8 cellular contexts compared by ENCODE assay signal in genomic region chr21:43333301-43334062, GRCh38.
DNase-seq lines count a peak whose midpoint lies in the region; ATAC-seq, FAIRE-seq and TF ChIP-seq lines count a peak whose summit lies in the region.

No MANE protein-coding gene starts in this region.

- peak overlapping the region; percentile 94 for H2BK5ac ChIP-seq in IMR-90 (ENCODE audit: low read depth, low read length, poor library complexity, severe bottlenecking)

- no peaks in the 10 kb centered on the region for H4K20me1 ChIP-seq in IMR-90 (ENCODE audit: insufficient read depth, low read length)

- H3K27ac ChIP-seq in IMR-90 (ENCODE audit: insufficient read depth, low read length) (peak overlapping the region; percentile 96), mesodermal cell (ENCODE audit: low read depth, low read length, severe bottlenecking) (peak overlapping the region; percentile 100)

- H3K36me3 Mint-ChIP-seq in activated T-helper 1 cell treated with anti-CD3 and anti-CD28 coated beads, Interleukin-12 subunit alpha, Interleukin-12 subunit beta, Interleukin-2, Interleukin-4 antibody, amounts not matched to agents 30 ng/mL and 10 ng/mL and 1 ng/mL, durations not matched to agents 14 hours and 24 hours and 36 hours (ENCODE audit: low read depth): no peaks in the 10 kb centered on the region
- H3K36me3 Mint-ChIP-seq in stimulated activated naive B cell treated with anti-CD40 and anti-IgM and Interleukin-4, amounts not matched to agents 10 μg/mL and 1 μg/mL and 100 μg/mL, for 72 hours: no peaks in the 10 kb centered on the region

- peak overlapping the region; percentile 92 for H2AFZ ChIP-seq in IMR-90 (replicated peaks; ENCODE audit: low read length, poor library complexity)

- H4K91ac ChIP-seq in IMR-90 (ENCODE audit: insufficient read depth, low read depth, low read length): peak overlapping the region; percentile 99

- H3K4me2 ChIP-seq in IMR-90 (ENCODE audit: low read depth, low read length): peak overlapping the region; percentile 80

- H3K4me3 ChIP-seq in IMR-90 (ENCODE audit: insufficient read depth, low read depth, low read length) (peak overlapping the region; percentile 18; the same call in 1 of the 2 replicates), mesodermal cell (ENCODE audit: extremely low read depth, insufficient read depth, low read length, poor library complexity, severe bottlenecking) (peak overlapping the region; percentile 6)

- TF ChIP-seq RAD21 in IMR-90 (IDR thresholded peaks at IDR 0.05; ENCODE audit: low read length): peak; percentile 39

- H3K9ac ChIP-seq in IMR-90 (ENCODE audit: low read depth, low read length): peak overlapping the region; percentile 78

- peak overlapping the region; percentile 61 to 97 for H4K8ac ChIP-seq in IMR-90 (ENCODE audit: low read depth in 2 of 2, low read length in 2 of 2)

- peaks cover 17% of the 10 kb centered on the region for H3K9me3 Mint-ChIP-seq in activated T-helper 1 cell treated with anti-CD3 and anti-CD28 coated beads, Interleukin-12 subunit alpha, Interleukin-12 subunit beta, Interleukin-2, Interleukin-4 antibody, amounts not matched to agents 30 ng/mL and 10 ng/mL and 1 ng/mL, durations not matched to agents 14 hours and 24 hours and 36 hours
- peaks cover 6 to 28% of the 10 kb centered on the region in 2 donors for H3K9me3 Mint-ChIP-seq in stimulated activated naive B cell treated with anti-CD40 and anti-IgM and Interleukin-4, amounts not matched to agents 10 μg/mL and 1 μg/mL and 100 μg/mL, for 72 hours

- in situ Hi-C loops in ACHN (cut with HindIII; ENCODE audit: low pct_ligation_motif_present, low pct_unique_long_range_greater_than_20kb, low sequenced_read_pairs): no loop called here
- in situ Hi-C loops in IMR-90 (cut with MboI; ENCODE audit: low sequenced_read_pairs): no loop called here

- no peaks in the 10 kb centered on the region for H3K27me3 Mint-ChIP-seq in activated T-helper 1 cell treated with anti-CD3 and anti-CD28 coated beads, Interleukin-12 subunit alpha, Interleukin-12 subunit beta, Interleukin-2, Interleukin-4 antibody, amounts not matched to agents 30 ng/mL and 10 ng/mL and 1 ng/mL, durations not matched to agents 14 hours and 24 hours and 36 hours (ENCODE audit: insufficient read depth)
- H3K27me3 Mint-ChIP-seq in stimulated activated naive B cell treated with anti-CD40 and anti-IgM and Interleukin-4, amounts not matched to agents 10 μg/mL and 1 μg/mL and 100 μg/mL, for 72 hours: peaks cover 9 to 14% of the 10 kb centered on the region in 2 donors

- no TSS peak for BruUV-seq in IMR-90 (replicated peaks; lab: Mats Ljungman, UMichigan)

- TF ChIP-seq CTCF in IMR-90 (conservative IDR thresholded peaks at IDR 0.05; ENCODE audit: low read depth, low read length): no peak

- 4% methylated on average over 9 of the region's 35 CpGs; no CpG with 5 or more reads in 1 of the 2 experiments for WGBS in IMR-90 (ENCODE audit: extremely low coverage in 2 of 2, insufficient read length in 1 of 2), 2 experiments
- WGBS in mesodermal cell (ENCODE audit: insufficient coverage in 2 of 2), 2 experiments: 31 to 35% methylated on average over 23 to 29 of the region's 35 CpGs

- H3K9me1 ChIP-seq in IMR-90 (ENCODE audit: insufficient read depth, low read length): peaks cover 22% of the 10 kb centered on the region

- peak overlapping the region; percentile 98 for H3K56ac ChIP-seq in IMR-90 (ENCODE audit: extremely low read depth, insufficient read depth, low read length)

- peak; percentile 68 for DNase-seq in ACHN
- peak; percentile 96 for DNase-seq in IMR-90
- peak; percentile 73 for DNase-seq in dedifferentiated amniotic fluid mesenchymal stem cell (ENCODE audit: extremely low spot score)
- DNase-seq in activated T-helper 1 cell treated with anti-CD3 and anti-CD28 coated beads, Interleukin-12 subunit alpha, Interleukin-12 subunit beta, Interleukin-2, Interleukin-4 antibody, amounts not matched to agents 30 ng/mL and 10 ng/mL and 1 ng/mL, durations not matched to agents 14 hours and 24 hours and 36 hours (ENCODE audit: low spot score): no peak
- DNase-seq in activated CD8-positive, alpha-beta memory T cell treated with anti-CD3 and anti-CD28 coated beads, Interleukin-2, amount 50 U/mL, for 4 hours: no peak
- DNase-seq in stimulated activated naive B cell treated with anti-CD40 and anti-IgM and Interleukin-4, amounts not matched to agents 10 μg/mL and 1 μg/mL and 100 μg/mL, for 72 hours: no peak
- DNase-seq in GM19239 (ENCODE audit: insufficient read length, low spot score): no peak

- H3K18ac ChIP-seq in IMR-90 (ENCODE audit: low read depth, low read length): peak overlapping the region; percentile 94

- peak overlapping the region; percentile 100 for H2AK5ac ChIP-seq in IMR-90 (ENCODE audit: low read depth, low read length)

- peaks cover 0 to 13% of the 10 kb centered on the region in 2 experiments; a peak in 2 of 4 replicates for H3K79me1 ChIP-seq in IMR-90 (ENCODE audit: low read depth in 1 of 2, low read length in 2 of 2)

- H2AK9ac ChIP-seq in IMR-90 (replicated peaks; ENCODE audit: low read depth, low read length, poor library complexity): peak overlapping the region; percentile 91

- no peaks in the 10 kb centered on the region for H3K36me3 ChIP-seq in IMR-90 (ENCODE audit: control insufficient read depth, insufficient read depth, low read length)
- H3K36me3 ChIP-seq in mesodermal cell (ENCODE audit: control insufficient read depth, insufficient read depth, low read length): no peaks in the 10 kb centered on the region

- peak; percentile 88 for ATAC-seq in IMR-90 (ENCODE audit: low read depth)
- ATAC-seq in stimulated activated naive B cell treated with anti-CD40 and anti-IgM and Interleukin-4, amounts not matched to agents 10 μg/mL and 1 μg/mL and 100 μg/mL, for 72 hours (replicated peaks): no peak

- H3K23ac ChIP-seq in IMR-90 (ENCODE audit: low read depth, low read length): peak overlapping the region; percentile 99

- CTCF ChIA-PET in IMR-90 (lab: Yijun Ruan, JAX): no interaction called here

- H4K5ac ChIP-seq in IMR-90 (ENCODE audit: low read depth, low read length): peak overlapping the region; percentile 87

- H3K4me3 Mint-ChIP-seq in activated T-helper 1 cell treated with anti-CD3 and anti-CD28 coated beads, Interleukin-12 subunit alpha, Interleukin-12 subunit beta, Interleukin-2, Interleukin-4 antibody, amounts not matched to agents 30 ng/mL and 10 ng/mL and 1 ng/mL, durations not matched to agents 14 hours and 24 hours and 36 hours: no peak overlapping the region
- H3K4me3 Mint-ChIP-seq in stimulated activated naive B cell treated with anti-CD40 and anti-IgM and Interleukin-4, amounts not matched to agents 10 μg/mL and 1 μg/mL and 100 μg/mL, for 72 hours: no peak overlapping the region

- H3K4ac ChIP-seq in IMR-90 (ENCODE audit: low read depth, low read length): peak overlapping the region; percentile 98

- peak overlapping the region; percentile 100 for H2BK120ac ChIP-seq in IMR-90 (ENCODE audit: low read depth, low read length)

- peak; percentile 82 for TF ChIP-seq POLR2A in IMR-90 (IDR thresholded peaks at IDR 0.05; ENCODE audit: low read depth, low read length)

- H3K4me1 Mint-ChIP-seq in activated T-helper 1 cell treated with anti-CD3 and anti-CD28 coated beads, Interleukin-12 subunit alpha, Interleukin-12 subunit beta, Interleukin-2, Interleukin-4 antibody, amounts not matched to agents 30 ng/mL and 10 ng/mL and 1 ng/mL, durations not matched to agents 14 hours and 24 hours and 36 hours (ENCODE audit: low read depth): no peaks in the 10 kb centered on the region
- H3K4me1 Mint-ChIP-seq in stimulated activated naive B cell treated with anti-CD40 and anti-IgM and Interleukin-4, amounts not matched to agents 10 μg/mL and 1 μg/mL and 100 μg/mL, for 72 hours: peaks cover 35 to 42% of the 10 kb centered on the region in 2 donors

- intact Hi-C loops in IMR-90 (cut with micrococcal nuclease): loop anchor here (1.0 kb wide), 1 partner anchor 29 kb away; no protein-coding TSS in a partner anchor
- intact Hi-C loops in activated T-helper 1 cell treated with anti-CD3 and anti-CD28 coated beads, Interleukin-12 subunit alpha, Interleukin-12 subunit beta, Interleukin-2, Interleukin-4 antibody, amounts not matched to agents 30 ng/mL and 10 ng/mL and 1 ng/mL, durations not matched to agents 14 hours and 24 hours and 36 hours (cut with micrococcal nuclease): no loop called here

- dilution Hi-C loops in IMR-90 (cut with HindIII; ENCODE audit: low sequenced_read_pairs, unreplicated experiment): no loop called here

- H3K4me1 ChIP-seq in IMR-90 (ENCODE audit: control insufficient read depth, insufficient read depth, low read length): peaks cover 23% of the 10 kb centered on the region
- peaks cover 42% of the 10 kb centered on the region for H3K4me1 ChIP-seq in mesodermal cell (ENCODE audit: control insufficient read depth, insufficient read depth, low read length, poor library complexity, severe bottlenecking)

- H2BK20ac ChIP-seq in IMR-90 (ENCODE audit: low read depth, low read length): peak overlapping the region; percentile 97

- H2BK15ac ChIP-seq in IMR-90 (ENCODE audit: low read depth, low read length): peak overlapping the region; percentile 98; the same call in 2 of the 3 replicates

- no peaks in the 10 kb centered on the region for H3K27me3 ChIP-seq in IMR-90 (ENCODE audit: control insufficient read depth, insufficient read depth, low read length)

- H3K9me3 ChIP-seq in IMR-90 (ENCODE audit: control insufficient read depth, insufficient read depth, low read length) (no peaks in the 10 kb centered on the region), mesodermal cell (ENCODE audit: control insufficient read depth, low read length) (no peaks in the 10 kb centered on the region)

- no peak overlapping the region for H3K27ac Mint-ChIP-seq in activated T-helper 1 cell treated with anti-CD3 and anti-CD28 coated beads, Interleukin-12 subunit alpha, Interleukin-12 subunit beta, Interleukin-2, Interleukin-4 antibody, amounts not matched to agents 30 ng/mL and 10 ng/mL and 1 ng/mL, durations not matched to agents 14 hours and 24 hours and 36 hours
- no peak overlapping the region for H3K27ac Mint-ChIP-seq in stimulated activated naive B cell treated with anti-CD40 and anti-IgM and Interleukin-4, amounts not matched to agents 10 μg/mL and 1 μg/mL and 100 μg/mL, for 72 hours

- POLR2A ChIA-PET in IMR-90 (lab: Charles Lee; ENCODE audit: unreplicated experiment): no interaction called here

- no peak for FAIRE-seq in GM19239 (lab: Jason Lieb, UNC)

- H3K14ac ChIP-seq in IMR-90 (replicated peaks; ENCODE audit: low read depth, low read length): peak overlapping the region; percentile 96

TF ChIP-seq in IMR-90, 13 proteins besides CTCF, POLR2A, EP300 and RAD21 (continues in another document):
- TF ChIP-seq RCOR1 (IDR thresholded peaks at IDR 0.05; ENCODE audit: insufficient replicate concordance, low read length): no peak

Comparison
In these comparisons a context has a peak if more than half of its experiments do, and no peak if none do; other contexts are left out.
1. DNase-seq: peak in ACHN (single experiment), IMR-90 (single experiment) and dedifferentiated amniotic fluid mesenchymal stem cell (single experiment); none in activated T-helper 1 cell treated with anti-CD3 and anti-CD28 coated beads, Interleukin-12 subunit alpha, Interleukin-12 subunit beta, Interleukin-2, Interleukin-4 antibody, amounts not matched to agents 30 ng/mL and 10 ng/mL and 1 ng/mL, durations not matched to agents 14 hours and 24 hours and 36 hours (single experiment), activated CD8-positive, alpha-beta memory T cell treated with anti-CD3 and anti-CD28 coated beads, Interleukin-2, amount 50 U/mL, for 4 hours (single experiment), stimulated activated naive B cell treated with anti-CD40 and anti-IgM and Interleukin-4, amounts not matched to agents 10 μg/mL and 1 μg/mL and 100 μg/mL, for 72 hours (single experiment) and GM19239 (single experiment).